17 cellular contexts compared by ENCODE assay signal in genomic region chr20:22404609-22405170, GRCh38.
DNase-seq lines count a peak whose midpoint lies in the region; ATAC-seq and TF ChIP-seq lines count a peak whose summit lies in the region.
"Had no signal": no experiment of that assay in that cellular context is flagged by ENCODE, and none has a peak within 500 bp of the region (broad histone marks: within the 10 kb centered on the region; RNA-seq: fewer than 3 reads in every experiment).

No MANE protein-coding gene starts in this region.

- no peak for ATAC-seq in naive thymus-derived CD8-positive, alpha-beta T cell

- H4K20me1 ChIP-seq in Loucy (ENCODE audit: insufficient read depth, low read length, poor library complexity, severe bottlenecking), result no peaks in the 10 kb centered on the region

- POLR2A ChIA-PET in RWPE1 (lab: Yijun Ruan, JAX; ENCODE audit: low non-redundant PET), result no interaction called here
- POLR2A ChIA-PET in naive thymus-derived CD8-positive, alpha-beta T cell (lab: Charles Lee), result no interaction called here

- H3K36me3 Mint-ChIP-seq in immature natural killer cell (no peaks in the 10 kb centered on the region), progenitor cell of endocrine pancreas (ENCODE audit: insufficient read depth) (no peaks in the 10 kb centered on the region)
- H3K36me3 Mint-ChIP-seq in activated naive CD4-positive, alpha-beta T cell treated with anti-CD3 and anti-CD28 coated beads, Interleukin-2, amount 10 ng/mL, durations not matched to agents 7 days and 5 days, result no peaks in the 10 kb centered on the region
- H3K36me3 Mint-ChIP-seq in naive thymus-derived CD8-positive, alpha-beta T cell, result no peaks in the 10 kb centered on the region

- H3K27ac ChIP-seq in RWPE1, result peak overlapping the region; percentile 31; the same call in 1 of the 2 replicates
- H3K27ac ChIP-seq: psoas muscle, tibial nerve, WERI-Rb-1 had no signal

- peak overlapping the region; percentile 65 for H2AFZ ChIP-seq in Loucy (ENCODE audit: low read length)

- no peak for DNase-seq in RWPE1 (ENCODE audit: low spot score)
- DNase-seq in immature natural killer cell, result no peak
- DNase-seq in progenitor cell of endocrine pancreas (ENCODE audit: low spot score, unreplicated experiment), result no peak
- DNase-seq in activated naive CD4-positive, alpha-beta T cell treated with anti-CD3 and anti-CD28 coated beads, Interleukin-2, amount 10 ng/mL, durations not matched to agents 7 days and 5 days, result no peak
- DNase-seq in D341Med (ENCODE audit: low spot score), result no peak
- no peak for DNase-seq in NAMALWA (ENCODE audit: low spot score)
- DNase-seq in naive thymus-derived CD8-positive, alpha-beta T cell, result no peak
- DNase-seq: activated gamma-delta T cell treated with Interleukin-2 at 50 U/mL for 16 hours, H9, KG1, mesendoderm, NCI-H1694, NCI-H82, psoas muscle, WERI-Rb-1 had no signal

- no peak overlapping the region for H3K9ac ChIP-seq in Loucy (ENCODE audit: low read depth, low read length, poor library complexity, severe bottlenecking)

- peaks cover 0 to 6% (median 0%) of the 10 kb centered on the region in 6 donors for H3K9me3 Mint-ChIP-seq in immature natural killer cell
- H3K9me3 Mint-ChIP-seq in progenitor cell of endocrine pancreas (ENCODE audit: low read depth), result peaks cover 4% of the 10 kb centered on the region
- peaks cover 5% of the 10 kb centered on the region for H3K9me3 Mint-ChIP-seq in activated naive CD4-positive, alpha-beta T cell treated with anti-CD3 and anti-CD28 coated beads, Interleukin-2, amount 10 ng/mL, durations not matched to agents 7 days and 5 days
- H3K9me3 Mint-ChIP-seq in naive thymus-derived CD8-positive, alpha-beta T cell, result peaks cover 0 to 8% (median 0%) of the 10 kb centered on the region in 9 donors
- H3K9me3 Mint-ChIP-seq: H9 had no signal

- peak overlapping the region in 2 of 6 donors; percentile 13 to 60 for H3K27ac Mint-ChIP-seq in immature natural killer cell
- H3K27ac Mint-ChIP-seq in progenitor cell of endocrine pancreas, result peak overlapping the region; percentile 95
- no peak overlapping the region for H3K27ac Mint-ChIP-seq in activated naive CD4-positive, alpha-beta T cell treated with anti-CD3 and anti-CD28 coated beads, Interleukin-2, amount 10 ng/mL, durations not matched to agents 7 days and 5 days
- no peak overlapping the region for H3K27ac Mint-ChIP-seq in naive thymus-derived CD8-positive, alpha-beta T cell
- H3K27ac Mint-ChIP-seq: H9 had no signal

- H3K79me2 ChIP-seq in Loucy (ENCODE audit: insufficient read depth, low read length), result no peaks in the 10 kb centered on the region

- CTCF ChIA-PET in RWPE1 (lab: Yijun Ruan, JAX), result interaction anchor here (1.0 kb wide), 1 partner anchor 48 kb away, joined by 4 read pairs; no protein-coding TSS in a partner anchor
- CTCF ChIA-PET in activated naive CD4-positive, alpha-beta T cell treated with anti-CD3 and anti-CD28 coated beads, Interleukin-2, amount 10 ng/mL, durations not matched to agents 7 days and 5 days (lab: Charles Lee), result no interaction called here

- TF ChIP-seq CTCF in Loucy (conservative IDR thresholded peaks at IDR 0.05; ENCODE audit: low read length) (no peak), RWPE1 (conservative IDR thresholded peaks at IDR 0.05; ENCODE audit: low read depth) (no peak), progenitor cell of endocrine pancreas (IDR thresholded peaks at IDR 0.05; ENCODE audit: unreplicated experiment) (no peak)

- no peaks in the 10 kb centered on the region for H3K27me3 ChIP-seq in Loucy (ENCODE audit: insufficient read depth, low read length, poor library complexity, severe bottlenecking)
- H3K27me3 ChIP-seq: tibial nerve had no signal

- H3K4me1 Mint-ChIP-seq in immature natural killer cell (peaks cover 20 to 47% of the 10 kb centered on the region in 2 donors), progenitor cell of endocrine pancreas (ENCODE audit: low read depth) (peaks cover 62% of the 10 kb centered on the region)
- H3K4me1 Mint-ChIP-seq in activated naive CD4-positive, alpha-beta T cell treated with anti-CD3 and anti-CD28 coated beads, Interleukin-2, amount 10 ng/mL, durations not matched to agents 7 days and 5 days, result peaks cover 17% of the 10 kb centered on the region
- H3K4me1 Mint-ChIP-seq in naive thymus-derived CD8-positive, alpha-beta T cell, result peaks cover 5 to 28% (median 21%) of the 10 kb centered on the region in 4 donors

- H3K4me1 ChIP-seq in Loucy (ENCODE audit: insufficient read depth, low read length, poor library complexity, severe bottlenecking), result no peaks in the 10 kb centered on the region

- H3K36me3 ChIP-seq in Loucy (ENCODE audit: insufficient read depth, low read length), result no peaks in the 10 kb centered on the region
- H3K36me3 ChIP-seq: tibial nerve, WERI-Rb-1 had no signal

- H3K9me2 ChIP-seq in Loucy (replicated peaks; ENCODE audit: low read depth, low read length), result no peaks in the 10 kb centered on the region

- H3K4me2 ChIP-seq in Loucy (ENCODE audit: low read depth, low read length, poor library complexity, severe bottlenecking), result peak overlapping the region; percentile 55

- peak overlapping the region in 4 of 5 donors; percentile 78 to 93 (median 82) for H3K4me3 Mint-ChIP-seq in immature natural killer cell
- peak overlapping the region; percentile 15 for H3K4me3 Mint-ChIP-seq in progenitor cell of endocrine pancreas (ENCODE audit: low read depth)
- H3K4me3 Mint-ChIP-seq in activated naive CD4-positive, alpha-beta T cell treated with anti-CD3 and anti-CD28 coated beads, Interleukin-2, amount 10 ng/mL, durations not matched to agents 7 days and 5 days, result no peak overlapping the region
- peak overlapping the region in 2 of 10 donors; percentile 40 to 57 for H3K4me3 Mint-ChIP-seq in naive thymus-derived CD8-positive, alpha-beta T cell
- H3K4me3 Mint-ChIP-seq: H9 had no signal

- H3K27me3 Mint-ChIP-seq in immature natural killer cell (ENCODE audit: low read depth in 3 of 3) (peaks cover 0 to 2% (median 0%) of the 10 kb centered on the region in 3 donors), progenitor cell of endocrine pancreas (no peaks in the 10 kb centered on the region)
- H3K27me3 Mint-ChIP-seq in activated naive CD4-positive, alpha-beta T cell treated with anti-CD3 and anti-CD28 coated beads, Interleukin-2, amount 10 ng/mL, durations not matched to agents 7 days and 5 days, result peaks cover 10% of the 10 kb centered on the region
- peaks cover 7 to 44% (median 13%) of the 10 kb centered on the region in 5 donors for H3K27me3 Mint-ChIP-seq in naive thymus-derived CD8-positive, alpha-beta T cell

- H3K4me3 ChIP-seq in Loucy (ENCODE audit: low read length, poor library complexity, severe bottlenecking), result no peak overlapping the region

- H3F3A ChIP-seq in Loucy (ENCODE audit: low read depth), result no peaks in the 10 kb centered on the region

- H3K9me3 ChIP-seq in Loucy (ENCODE audit: insufficient read depth, low read depth, low read length), result no peaks in the 10 kb centered on the region
- H3K9me3 ChIP-seq: psoas muscle, tibial nerve had no signal
